In genomic region chr6:106300944-106301343, GRCh38 we compare ENCODE assay signal across 8 cellular contexts. TPM values are rescaled to one million over a fixed set of nuclear protein-coding genes. Genes with fewer than 3 reads are reported as not detected.
DNase-seq lines count a peak whose midpoint lies in the region; ATAC-seq, FAIRE-seq and TF ChIP-seq lines count a peak whose summit lies in the region.

No MANE protein-coding gene starts in this region.

- no peaks in the 10 kb centered on the region for H3K27me3 ChIP-seq in PC-9 (ENCODE audit: insufficient read depth, low read depth)
- H3K27me3 ChIP-seq in esophagus squamous epithelium: no peaks in the 10 kb centered on the region
- no peaks in the 10 kb centered on the region for H3K27me3 ChIP-seq in small intestine (ENCODE audit: control insufficient read depth in 2 of 2, insufficient read depth in 2 of 2, low read length in 2 of 2)

- H3K4me3 ChIP-seq in PC-9 (no peak overlapping the region), esophagus squamous epithelium (no peak overlapping the region), small intestine (ENCODE audit: low read depth in 1 of 2, low read length in 2 of 2) (no peak overlapping the region)

- no peaks in the 10 kb centered on the region for H3K27me3 Mint-ChIP-seq in activated CD8-positive, alpha-beta T cell treated with anti-CD3 and anti-CD28 coated beads for 36 hours
- no peaks in the 10 kb centered on the region for H3K27me3 Mint-ChIP-seq in activated CD8-positive, alpha-beta T cell treated with anti-CD3 and anti-CD28 coated beads, Interleukin-2, amount 10 ng/mL, durations not matched to agents 7 days and 5 days (ENCODE audit: low read depth)
- no peaks in the 10 kb centered on the region for H3K27me3 Mint-ChIP-seq in effector memory CD8-positive, alpha-beta T cell

- H3K9me2 ChIP-seq in PC-9 (ENCODE audit: insufficient read depth): no peaks in the 10 kb centered on the region

- TF ChIP-seq CTCF in activated CD8-positive, alpha-beta T cell treated with anti-CD3 and anti-CD28 coated beads for 36 hours (IDR thresholded peaks at IDR 0.05): peak; percentile 54
- TF ChIP-seq CTCF in PC-9 (conservative IDR thresholded peaks at IDR 0.05): peak; percentile 75
- peak; percentile 24 to 59 (median 30) for TF ChIP-seq CTCF in esophagus squamous epithelium (IDR thresholded peaks at IDR 0.05)

- H3K4me2 ChIP-seq in PC-9: no peak overlapping the region

- H3K4me1 ChIP-seq in PC-9 (replicated peaks; ENCODE audit: insufficient read depth) (no peaks in the 10 kb centered on the region), esophagus squamous epithelium (peaks cover 0 to 10% (median 0%) of the 10 kb centered on the region in 3 donors), small intestine (ENCODE audit: control insufficient read depth in 2 of 2, insufficient read depth in 1 of 2, low read depth in 1 of 2, low read length in 1 of 2) (no peaks in the 10 kb centered on the region)

- WGBS in esophagus squamous epithelium, 2 donors: 60 to 79% methylated on average over 3 of the region's 3 CpGs
- 62 to 69% (median 66%) methylated on average over 3 of the region's 3 CpGs for WGBS in small intestine, 3 donors

- intact Hi-C loops in activated CD8-positive, alpha-beta T cell treated with anti-CD3 and anti-CD28 coated beads for 36 hours (cut with micrococcal nuclease): no loop called here
- intact Hi-C loops in PC-9 (cut with micrococcal nuclease; ENCODE audit: unreplicated experiment) (loop anchor here (1.0 to 10.0 kb wide), 4 partner anchors 76 to 870 kb away; no protein-coding TSS in a partner anchor), esophagus squamous epithelium (cut with DNase I) (no loop called here)

- POLR2A ChIA-PET in activated CD8-positive, alpha-beta T cell treated with anti-CD3 and anti-CD28 coated beads for 36 hours (lab: Charles Lee): no interaction called here
- POLR2A ChIA-PET in activated CD8-positive, alpha-beta T cell treated with anti-CD3 and anti-CD28 coated beads, Interleukin-2, amount 10 ng/mL, durations not matched to agents 7 days and 5 days (lab: Charles Lee): no interaction called here
- POLR2A ChIA-PET in PC-9 (lab: Charles Lee; ENCODE audit: unreplicated experiment): no interaction called here

- H3K9me3 ChIP-seq in PC-9 (ENCODE audit: insufficient read depth, low read depth) (no peaks in the 10 kb centered on the region), esophagus squamous epithelium (no peaks in the 10 kb centered on the region), small intestine (ENCODE audit: control insufficient read depth, low read depth) (no peaks in the 10 kb centered on the region)

- H3K4me1 Mint-ChIP-seq in activated CD8-positive, alpha-beta T cell treated with anti-CD3 and anti-CD28 coated beads for 36 hours (ENCODE audit: low read depth): peaks cover 9% of the 10 kb centered on the region
- H3K4me1 Mint-ChIP-seq in activated CD8-positive, alpha-beta T cell treated with anti-CD3 and anti-CD28 coated beads, Interleukin-2, amount 10 ng/mL, durations not matched to agents 7 days and 5 days (ENCODE audit: low read depth): peaks cover 2% of the 10 kb centered on the region
- peaks cover 11 to 25% of the 10 kb centered on the region in 2 donors for H3K4me1 Mint-ChIP-seq in effector memory CD8-positive, alpha-beta T cell (ENCODE audit: low read depth in 2 of 2)

- no peak for TF ChIP-seq POLR2A in esophagus squamous epithelium (IDR thresholded peaks at IDR 0.05)

- H2AFZ ChIP-seq in PC-9: no peak overlapping the region

- peaks cover 2% of the 10 kb centered on the region for H3K36me3 Mint-ChIP-seq in activated CD8-positive, alpha-beta T cell treated with anti-CD3 and anti-CD28 coated beads for 36 hours (ENCODE audit: low read depth)
- peaks cover 7% of the 10 kb centered on the region for H3K36me3 Mint-ChIP-seq in activated CD8-positive, alpha-beta T cell treated with anti-CD3 and anti-CD28 coated beads, Interleukin-2, amount 10 ng/mL, durations not matched to agents 7 days and 5 days (ENCODE audit: low read depth)
- no peaks in the 10 kb centered on the region for H3K36me3 Mint-ChIP-seq in effector memory CD8-positive, alpha-beta T cell (ENCODE audit: insufficient read depth)

- H3K4me3 Mint-ChIP-seq in activated CD8-positive, alpha-beta T cell treated with anti-CD3 and anti-CD28 coated beads for 36 hours: no peak overlapping the region
- H3K4me3 Mint-ChIP-seq in activated CD8-positive, alpha-beta T cell treated with anti-CD3 and anti-CD28 coated beads, Interleukin-2, amount 10 ng/mL, durations not matched to agents 7 days and 5 days: no peak overlapping the region
- no peak overlapping the region for H3K4me3 Mint-ChIP-seq in effector memory CD8-positive, alpha-beta T cell

- ATAC-seq in activated CD8-positive, alpha-beta T cell treated with anti-CD3 and anti-CD28 coated beads for 36 hours: no peak
- no peak for ATAC-seq in activated CD8-positive, alpha-beta T cell treated with anti-CD3 and anti-CD28 coated beads, Interleukin-2, amount 10 ng/mL, durations not matched to agents 7 days and 5 days
- ATAC-seq in HG03521 (IDR thresholded peaks at IDR 0.05; ENCODE audit: unreplicated experiment) (no peak), GM21515 (IDR thresholded peaks at IDR 0.05; ENCODE audit: unreplicated experiment) (no peak)
- no peak for ATAC-seq in effector memory CD8-positive, alpha-beta T cell (replicated peaks)

- no peaks in the 10 kb centered on the region for H3K9me3 Mint-ChIP-seq in activated CD8-positive, alpha-beta T cell treated with anti-CD3 and anti-CD28 coated beads for 36 hours
- H3K9me3 Mint-ChIP-seq in activated CD8-positive, alpha-beta T cell treated with anti-CD3 and anti-CD28 coated beads, Interleukin-2, amount 10 ng/mL, durations not matched to agents 7 days and 5 days (ENCODE audit: insufficient read depth): no peaks in the 10 kb centered on the region
- no peaks in the 10 kb centered on the region for H3K9me3 Mint-ChIP-seq in effector memory CD8-positive, alpha-beta T cell

- no peak for DNase-seq in activated CD8-positive, alpha-beta T cell treated with anti-CD3 and anti-CD28 coated beads for 36 hours
- DNase-seq in activated CD8-positive, alpha-beta T cell treated with anti-CD3 and anti-CD28 coated beads, Interleukin-2, amount 10 ng/mL, durations not matched to agents 7 days and 5 days: no peak
- no peak for DNase-seq in PC-9
- DNase-seq in esophagus squamous epithelium (lab: John Stamatoyannopoulos, UW): no peak
- DNase-seq in small intestine: peak; percentile 29
- no peak for DNase-seq in effector memory CD8-positive, alpha-beta T cell

- peaks cover 4% of the 10 kb centered on the region for H4K20me1 ChIP-seq in PC-9 (ENCODE audit: insufficient read depth)

- H3K27ac ChIP-seq in PC-9: no peak overlapping the region
- H3K27ac ChIP-seq in esophagus squamous epithelium: no peak overlapping the region
- no peak overlapping the region for H3K27ac ChIP-seq in small intestine (ENCODE audit: low read depth in 1 of 2, low read length in 1 of 2)

- CTCF ChIA-PET in activated CD8-positive, alpha-beta T cell treated with anti-CD3 and anti-CD28 coated beads for 36 hours (lab: Charles Lee): interaction anchor here (0.6 to 2.2 kb wide), 10 partner anchors 11 to 566 kb away, joined by 3 to 6 read pairs (median 4); no protein-coding TSS in a partner anchor
- CTCF ChIA-PET in activated CD8-positive, alpha-beta T cell treated with anti-CD3 and anti-CD28 coated beads, Interleukin-2, amount 10 ng/mL, durations not matched to agents 7 days and 5 days (lab: Charles Lee): interaction anchor here (0.5 to 2.0 kb wide), 17 partner anchors 9 to 870 kb away, joined by 3 to 10 read pairs (median 4); no protein-coding TSS in a partner anchor
- CTCF ChIA-PET in PC-9 (lab: Charles Lee): interaction anchor here (0.6 to 0.7 kb wide), 3 partner anchors 8 to 808 kb away, joined by 3 read pairs; no protein-coding TSS in a partner anchor

- 0 out of 2 replicates have a peak, but pooled peaks cover 14% of the 10 kb centered on the region for H3F3A ChIP-seq in PC-9 (ENCODE audit: insufficient read depth, low read depth)

- H3K27ac Mint-ChIP-seq in activated CD8-positive, alpha-beta T cell treated with anti-CD3 and anti-CD28 coated beads for 36 hours: no peak overlapping the region
- H3K27ac Mint-ChIP-seq in activated CD8-positive, alpha-beta T cell treated with anti-CD3 and anti-CD28 coated beads, Interleukin-2, amount 10 ng/mL, durations not matched to agents 7 days and 5 days: no peak overlapping the region
- H3K27ac Mint-ChIP-seq in effector memory CD8-positive, alpha-beta T cell: no peak overlapping the region

- peak; percentile 55 for FAIRE-seq in small intestine (lab: Jason Lieb, UNC)

- H3K36me3 ChIP-seq in PC-9 (ENCODE audit: low read depth) (no peaks in the 10 kb centered on the region), esophagus squamous epithelium (peaks cover 0 to 8% (median 0%) of the 10 kb centered on the region in 3 donors), small intestine (ENCODE audit: control insufficient read depth in 2 of 2, insufficient read depth in 2 of 2, low read length in 2 of 2) (no peaks in the 10 kb centered on the region)

- peaks cover 89% of the 10 kb centered on the region for H3K79me2 ChIP-seq in PC-9 (ENCODE audit: low read depth)

- BruUV-seq in PC-9 (replicated peaks; lab: Mats Ljungman, UMichigan): no TSS peak

RNA-seq across cellular contexts. Expression of gene ATG5, which starts 24.6 kb away (rescaled TPM):
- total RNA-seq in activated CD8-positive, alpha-beta T cell treated with anti-CD3 and anti-CD28 coated beads for 36 hours: 10 to 100 TPM; 31.2 to 32.4 TPM
- total RNA-seq in activated CD8-positive, alpha-beta T cell treated with anti-CD3 and anti-CD28 coated beads, Interleukin-2, amount 10 ng/mL, durations not matched to agents 7 days and 5 days: 10 to 100 TPM; 31.6 to 36.0 TPM
- 38.1 and 39.8 TPM in 2 replicates for total RNA-seq in PC-9 (2021)
- 10 to 100 TPM; 14.6 to 34.9 (median 25.3) TPM for total RNA-seq in esophagus squamous epithelium
- 10 to 100 TPM; 24.1 to 35.3 (median 31.6) TPM for polyA plus RNA-seq in small intestine

RNA-seq across cellular contexts. Expression of gene CRYBG1, which starts 59.6 kb away (rescaled TPM):
- 10 to 100 TPM; 20.8 to 21.1 TPM for total RNA-seq in activated CD8-positive, alpha-beta T cell treated with anti-CD3 and anti-CD28 coated beads for 36 hours
- total RNA-seq in activated CD8-positive, alpha-beta T cell treated with anti-CD3 and anti-CD28 coated beads, Interleukin-2, amount 10 ng/mL, durations not matched to agents 7 days and 5 days: 10 to 100 TPM; 34.9 to 36.8 TPM
- total RNA-seq in PC-9 (2021): 42.7 and 49.3 TPM in 2 replicates
- total RNA-seq in esophagus squamous epithelium: 100 to 1,000 TPM; 119 to 185 (median 153) TPM
- 10 to 100 TPM; 13.2 to 30.0 (median 17.2) TPM for polyA plus RNA-seq in small intestine
